17 cellular contexts compared by ENCODE assay signal in genomic region chr12:97967831-97968230, GRCh38.
"Had no signal": no experiment of that assay in that cellular context is flagged by ENCODE, and none has a peak within 500 bp of the region (broad histone marks: within the 10 kb centered on the region; RNA-seq: fewer than 3 reads in every experiment).

No MANE protein-coding gene starts in this region.

- H3K27me3 ChIP-seq: cardiac muscle cell, esophagus squamous epithelium, transverse colon, vagina had no signal

- H3K4me3 Mint-ChIP-seq: activated CD4-positive, alpha-beta memory T cell treated with anti-CD3 and anti-CD28 coated beads, Interleukin-2, amount 10 ng/mL, durations not matched to agents 7 days and 5 days; activated CD8-positive, alpha-beta memory T cell treated with anti-CD3 and anti-CD28 coated beads, Interleukin-2, amount 10 ng/mL, durations not matched to agents 7 days and 5 days; activated naive CD8-positive, alpha-beta T cell treated with anti-CD3 and anti-CD28 coated beads, Interleukin-2, amount 10 ng/mL, durations not matched to agents 7 days and 5 days; effector memory CD8-positive, alpha-beta T cell; stimulated activated naive CD8-positive, alpha-beta T cell treated with anti-CD3 and anti-CD28 coated beads, Interleukin-15, Interleukin-2, amounts not matched to agents 100 ng/mL and 50 ng/mL, for 24 hours had no signal

- H3K9me3 ChIP-seq: esophagus squamous epithelium, transverse colon, vagina had no signal

- H3K4me1 ChIP-seq: esophagus squamous epithelium, transverse colon, vagina had no signal

- H3K27ac Mint-ChIP-seq: activated CD4-positive, alpha-beta memory T cell treated with anti-CD3 and anti-CD28 coated beads, Interleukin-2, amount 10 ng/mL, durations not matched to agents 7 days and 5 days; activated CD8-positive, alpha-beta memory T cell treated with anti-CD3 and anti-CD28 coated beads, Interleukin-2, amount 10 ng/mL, durations not matched to agents 7 days and 5 days; activated naive CD8-positive, alpha-beta T cell treated with anti-CD3 and anti-CD28 coated beads, Interleukin-2, amount 10 ng/mL, durations not matched to agents 7 days and 5 days; activated T-helper 2 cell treated with anti-CD3 and anti-CD28 coated beads, Interferon-gamma antibody, Interleukin-2, Interleukin-4, amounts not matched to agents 10 μg/mL and 5 μg/mL and 100 μg/mL, durations not matched to agents 14 hours and 24 hours and 36 hours; effector memory CD8-positive, alpha-beta T cell; stimulated activated naive CD8-positive, alpha-beta T cell treated with anti-CD3 and anti-CD28 coated beads, Interleukin-15, Interleukin-2, amounts not matched to agents 100 ng/mL and 50 ng/mL, for 24 hours had no signal

- H3K27me3 Mint-ChIP-seq: activated CD4-positive, alpha-beta memory T cell treated with anti-CD3 and anti-CD28 coated beads, Interleukin-2, amount 10 ng/mL, durations not matched to agents 7 days and 5 days; activated CD8-positive, alpha-beta memory T cell treated with anti-CD3 and anti-CD28 coated beads, Interleukin-2, amount 10 ng/mL, durations not matched to agents 7 days and 5 days; effector memory CD8-positive, alpha-beta T cell; stimulated activated naive CD8-positive, alpha-beta T cell treated with anti-CD3 and anti-CD28 coated beads, Interleukin-15, Interleukin-2, amounts not matched to agents 100 ng/mL and 50 ng/mL, for 24 hours had no signal

- DNase-seq: activated CD4-positive, alpha-beta memory T cell treated with anti-CD3 and anti-CD28 coated beads, Interleukin-2, amount 10 ng/mL, durations not matched to agents 7 days and 5 days; activated CD4-positive, alpha-beta T cell treated with anti-CD3 and anti-CD28 coated beads for 48 hours; activated CD4-positive, CD25-positive, alpha-beta regulatory T cell; activated CD8-positive, alpha-beta memory T cell treated with anti-CD3 and anti-CD28 coated beads, Interleukin-2, amount 10 ng/mL, durations not matched to agents 7 days and 5 days; activated naive CD4-positive, alpha-beta T cell treated with Interleukin-2 at 50 U/mL for 16 hours; activated naive CD8-positive, alpha-beta T cell treated with anti-CD3 and anti-CD28 coated beads, Interleukin-2, amount 10 ng/mL, durations not matched to agents 7 days and 5 days; amygdala; dermis blood vessel endothelial cell; effector memory CD8-positive, alpha-beta T cell; esophagus squamous epithelium; left ventricle myocardium superior; stimulated activated CD4-positive, alpha-beta T cell treated with anti-CD3 and anti-CD28 coated beads, Interleukin-1b, Interleukin-23, amount 100 ng/mL, for 48 hours; transverse colon had no signal

- H3K4me1 Mint-ChIP-seq: activated CD4-positive, alpha-beta memory T cell treated with anti-CD3 and anti-CD28 coated beads, Interleukin-2, amount 10 ng/mL, durations not matched to agents 7 days and 5 days; activated CD8-positive, alpha-beta memory T cell treated with anti-CD3 and anti-CD28 coated beads, Interleukin-2, amount 10 ng/mL, durations not matched to agents 7 days and 5 days; activated naive CD8-positive, alpha-beta T cell treated with anti-CD3 and anti-CD28 coated beads, Interleukin-2, amount 10 ng/mL, durations not matched to agents 7 days and 5 days had no signal

- H3K36me3 ChIP-seq: cardiac muscle cell, esophagus squamous epithelium, transverse colon, vagina had no signal

- H3K4me3 ChIP-seq: cardiac muscle cell, esophagus squamous epithelium, transverse colon, vagina had no signal

- H3K27ac ChIP-seq: cardiac muscle cell, esophagus squamous epithelium, transverse colon, vagina had no signal

- H3K9me3 Mint-ChIP-seq: activated CD4-positive, alpha-beta memory T cell treated with anti-CD3 and anti-CD28 coated beads, Interleukin-2, amount 10 ng/mL, durations not matched to agents 7 days and 5 days; activated naive CD8-positive, alpha-beta T cell treated with anti-CD3 and anti-CD28 coated beads, Interleukin-2, amount 10 ng/mL, durations not matched to agents 7 days and 5 days; activated T-helper 2 cell treated with anti-CD3 and anti-CD28 coated beads, Interferon-gamma antibody, Interleukin-2, Interleukin-4, amounts not matched to agents 10 μg/mL and 5 μg/mL and 100 μg/mL, durations not matched to agents 14 hours and 24 hours and 36 hours; effector memory CD8-positive, alpha-beta T cell; stimulated activated naive CD8-positive, alpha-beta T cell treated with anti-CD3 and anti-CD28 coated beads, Interleukin-15, Interleukin-2, amounts not matched to agents 100 ng/mL and 50 ng/mL, for 24 hours had no signal

- H3K36me3 Mint-ChIP-seq: activated CD8-positive, alpha-beta memory T cell treated with anti-CD3 and anti-CD28 coated beads, Interleukin-2, amount 10 ng/mL, durations not matched to agents 7 days and 5 days; activated naive CD8-positive, alpha-beta T cell treated with anti-CD3 and anti-CD28 coated beads, Interleukin-2, amount 10 ng/mL, durations not matched to agents 7 days and 5 days had no signal

- ATAC-seq: activated CD8-positive, alpha-beta memory T cell treated with anti-CD3 and anti-CD28 coated beads, Interleukin-2, amount 10 ng/mL, durations not matched to agents 7 days and 5 days; effector memory CD8-positive, alpha-beta T cell; left ventricle myocardium superior had no signal
